Comparison of ENCODE assay signal across 27 cellular contexts in genomic region chr1:232991238-232991637, GRCh38.
"Had no signal": no experiment of that assay in that cellular context is flagged by ENCODE, and none has a peak within 500 bp of the region (broad histone marks: within the 10 kb centered on the region; RNA-seq: fewer than 3 reads in every experiment).

No MANE protein-coding gene starts in this region.

- H3K4me1 ChIP-seq: adrenal gland, esophagus muscularis mucosa, gastroesophageal sphincter, stomach, suprapubic skin, tibial nerve, uterus had no signal

- H3K36me3 ChIP-seq: adrenal gland, uterus, WERI-Rb-1 had no signal

- H3K27me3 Mint-ChIP-seq: activated CD4-positive, alpha-beta T cell treated with anti-CD3 and anti-CD28 coated beads, Interleukin-2, amount 10 ng/mL, durations not matched to agents 7 days and 5 days; memory B cell; natural killer cell treated with Interleukin-12 subunit alpha and Interleukin-12 subunit beta and Interleukin-15 and Interleukin-18, amount 100 ng/mL, for 72 hours; stimulated activated memory B cell treated with anti-CD40 and anti-IgM and Interleukin-4, amounts not matched to agents 10 μg/mL and 1 μg/mL and 100 μg/mL, for 72 hours had no signal

- H3K9me3 Mint-ChIP-seq: natural killer cell treated with Interleukin-12 subunit alpha and Interleukin-12 subunit beta and Interleukin-15 and Interleukin-18, amount 100 ng/mL, for 72 hours had no signal

- H3K9me3 ChIP-seq: adrenal gland, esophagus muscularis mucosa, gastroesophageal sphincter, suprapubic skin, uterus had no signal

- ATAC-seq: activated T-cell treated with anti-CD3 and anti-CD28 coated beads, Interleukin-2, amount 50 U/mL, for 72 hours; gastroesophageal sphincter; sciatic nerve had no signal

- H3K4me1 Mint-ChIP-seq: activated CD4-positive, alpha-beta T cell treated with anti-CD3 and anti-CD28 coated beads, Interleukin-2, amount 10 ng/mL, durations not matched to agents 7 days and 5 days; memory B cell; stimulated activated memory B cell treated with anti-CD40 and anti-IgM and Interleukin-4, amounts not matched to agents 10 μg/mL and 1 μg/mL and 100 μg/mL, for 72 hours had no signal

- H3K27ac Mint-ChIP-seq: activated CD4-positive, alpha-beta T cell treated with anti-CD3 and anti-CD28 coated beads, Interleukin-2, amount 10 ng/mL, durations not matched to agents 7 days and 5 days; activated T-cell treated with anti-CD3 and anti-CD28 coated beads, Interleukin-2, amount 50 U/mL, for 72 hours; memory B cell; stimulated activated memory B cell treated with anti-CD40 and anti-IgM and Interleukin-4, amounts not matched to agents 10 μg/mL and 1 μg/mL and 100 μg/mL, for 72 hours; T-helper 2 cell treated with Interferon-gamma antibody and Interleukin-4, amounts not matched to agents 5 μg/mL and 100 μg/mL, for 36 hours had no signal

- H3K27me3 ChIP-seq: adrenal gland, esophagus muscularis mucosa, gastroesophageal sphincter, stomach, suprapubic skin, tibial nerve, uterus had no signal

- H3K27ac ChIP-seq: adrenal gland, esophagus muscularis mucosa, gastroesophageal sphincter, stomach, suprapubic skin, tibial nerve, uterus, WERI-Rb-1 had no signal

- H3K4me3 ChIP-seq: adrenal gland, esophagus muscularis mucosa, gastroesophageal sphincter, stomach, suprapubic skin, tibial nerve, uterus had no signal

- H3K4me3 Mint-ChIP-seq: activated CD4-positive, alpha-beta T cell treated with anti-CD3 and anti-CD28 coated beads, Interleukin-2, amount 10 ng/mL, durations not matched to agents 7 days and 5 days; activated T-cell treated with anti-CD3 and anti-CD28 coated beads, Interleukin-2, amount 50 U/mL, for 72 hours; memory B cell; natural killer cell treated with Interleukin-12 subunit alpha and Interleukin-12 subunit beta and Interleukin-15 and Interleukin-18, amount 100 ng/mL, for 72 hours; stimulated activated memory B cell treated with anti-CD40 and anti-IgM and Interleukin-4, amounts not matched to agents 10 μg/mL and 1 μg/mL and 100 μg/mL, for 72 hours; T-helper 2 cell treated with Interferon-gamma antibody and Interleukin-4, amounts not matched to agents 5 μg/mL and 100 μg/mL, for 36 hours had no signal

- FAIRE-seq: astrocyte, colon, small intestine had no signal

- DNase-seq: activated CD4-positive, alpha-beta T cell treated with anti-CD3 and anti-CD28 coated beads, Interleukin-2, amount 10 ng/mL, durations not matched to agents 7 days and 5 days; activated CD4-positive, CD25-positive, alpha-beta regulatory T cell treated with anti-CD3 and anti-CD28 coated beads, Interleukin-2, amount 50 U/mL, for 72 hours; activated effector memory CD4-positive, alpha-beta T cell treated with anti-CD3 and anti-CD28 coated beads, Interleukin-2, amount 50 U/mL, for 16 hours; activated naive CD4-positive, alpha-beta T cell treated with anti-CD3 and anti-CD28 coated beads, Interleukin-2, amount 50 U/mL, for 16 hours; activated T-cell treated with anti-CD3 and anti-CD28 coated beads, Interleukin-2, amount 50 U/mL, for 72 hours; adrenal gland; central memory CD4-positive, alpha-beta T cell; effector memory CD4-positive, alpha-beta T cell; head of caudate nucleus; hypothalamus; nucleus accumbens; small intestine; stimulated activated CD4-positive, alpha-beta T cell treated with anti-CD3 and anti-CD28 coated beads, Interleukin-2, amount 100 ng/mL, for 24 hours; stomach; uterus; WERI-Rb-1 had no signal
